In the genomic region with DNA sequence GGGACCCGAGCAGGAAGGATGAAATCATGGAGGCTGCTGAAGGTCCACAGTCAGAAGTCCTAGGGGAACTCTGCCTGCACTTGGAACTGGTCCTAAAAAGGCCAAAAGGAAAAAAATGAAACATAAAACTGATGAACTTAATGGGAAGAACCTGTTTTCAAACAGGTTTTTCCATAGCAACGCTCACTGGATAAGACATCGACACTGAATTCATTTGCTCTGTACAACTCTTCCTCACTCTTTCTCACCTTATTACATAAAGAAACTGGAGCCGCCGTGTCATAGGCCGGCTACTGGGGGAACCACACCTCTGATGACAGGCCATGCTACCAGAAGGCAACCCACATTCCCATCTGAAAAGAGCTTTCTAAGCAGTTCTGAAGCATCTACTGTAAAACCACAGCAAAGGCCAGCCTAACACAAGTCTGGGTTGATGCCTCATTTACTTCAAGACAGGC, we compare ENCODE assay signal across 2 cellular contexts.
TF ChIP-seq lines count a peak whose summit lies in the region.

No MANE protein-coding gene starts in this region.

TF ChIP-seq in A549, 52 proteins besides CTCF, POLR2A, EP300 and RAD21:
- no peak for TF ChIP-seq FOSB (CRISPR knock-in tag; IDR thresholded peaks at IDR 0.05)
- TF ChIP-seq, protein P1, sequence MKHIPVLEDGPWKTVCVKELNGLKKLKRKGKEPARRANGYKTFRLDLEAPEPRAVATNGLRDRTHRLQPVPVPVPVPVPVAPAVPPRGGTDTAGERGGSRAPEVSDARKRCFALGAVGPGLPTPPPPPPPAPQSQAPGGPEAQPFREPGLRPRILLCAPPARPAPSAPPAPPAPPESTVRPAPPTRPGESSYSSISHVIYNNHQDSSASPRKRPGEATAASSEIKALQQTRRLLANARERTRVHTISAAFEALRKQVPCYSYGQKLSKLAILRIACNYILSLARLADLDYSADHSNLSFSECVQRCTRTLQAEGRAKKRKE (CRISPR knock-in tag; IDR thresholded peaks at IDR 0.05; ENCODE audit: low read depth), result no peak

TF ChIP-seq in IMR-90, 13 proteins besides CTCF, POLR2A, EP300 and RAD21:
- TF ChIP-seq, protein P2, sequence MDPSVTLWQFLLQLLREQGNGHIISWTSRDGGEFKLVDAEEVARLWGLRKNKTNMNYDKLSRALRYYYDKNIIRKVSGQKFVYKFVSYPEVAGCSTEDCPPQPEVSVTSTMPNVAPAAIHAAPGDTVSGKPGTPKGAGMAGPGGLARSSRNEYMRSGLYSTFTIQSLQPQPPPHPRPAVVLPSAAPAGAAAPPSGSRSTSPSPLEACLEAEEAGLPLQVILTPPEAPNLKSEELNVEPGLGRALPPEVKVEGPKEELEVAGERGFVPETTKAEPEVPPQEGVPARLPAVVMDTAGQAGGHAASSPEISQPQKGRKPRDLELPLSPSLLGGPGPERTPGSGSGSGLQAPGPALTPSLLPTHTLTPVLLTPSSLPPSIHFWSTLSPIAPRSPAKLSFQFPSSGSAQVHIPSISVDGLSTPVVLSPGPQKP (IDR thresholded peaks at IDR 0.05; ENCODE audit: borderline replicate concordance, low read depth, low read length), result no peak
- TF ChIP-seq CEBPB (IDR thresholded peaks at IDR 0.05; ENCODE audit: low read depth, low read length) (no peak), RFX5 (IDR thresholded peaks at IDR 0.05; ENCODE audit: low read depth, low read length) (no peak), BHLHE40 (IDR thresholded peaks at IDR 0.05; ENCODE audit: low read depth, low read length) (no peak), MXI1 (IDR thresholded peaks at IDR 0.05; ENCODE audit: borderline replicate concordance, low read depth, low read length) (no peak), NFE2L2 (IDR thresholded peaks at IDR 0.05; ENCODE audit: low read depth, low read length) (no peak)
